ENCODE assay signal across 1 cellular context in the genomic region with DNA sequence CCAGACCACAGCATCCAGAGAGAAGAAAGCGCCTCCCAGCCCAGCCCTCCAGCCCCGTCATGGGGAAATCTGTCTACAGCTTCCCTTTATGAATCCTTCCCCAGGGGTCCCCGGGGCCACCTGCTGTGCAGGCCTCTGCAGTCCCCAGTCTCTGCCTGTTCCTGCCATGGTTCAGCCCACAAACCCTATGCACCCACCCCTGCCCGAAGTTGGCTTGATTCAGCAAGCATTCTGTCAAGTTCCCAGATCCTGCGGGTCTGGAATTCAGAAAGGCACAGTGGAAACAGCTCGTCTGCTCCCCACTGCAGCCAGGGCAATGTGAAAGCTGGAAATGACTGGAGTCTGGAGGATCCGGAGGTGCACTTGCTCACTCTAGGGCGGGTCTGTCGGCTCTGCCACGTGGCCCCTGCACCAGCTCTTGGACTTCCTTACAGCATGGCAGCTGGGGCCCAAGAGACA.
TF ChIP-seq lines count a peak whose summit lies in the region.

No MANE protein-coding gene starts in this region.

TF ChIP-seq in K562, 482 proteins besides CTCF, POLR2A, EP300 and RAD21 (continued from another document):
- TF ChIP-seq TCF3 (CRISPR knock-in tag; IDR thresholded peaks at IDR 0.05) (no peak), CHD4 (IDR thresholded peaks at IDR 0.05; ENCODE audit: insufficient read depth, insufficient replicate concordance, low read depth, low read length, poor library complexity, severe bottlenecking) (no peak), SNRNP70 (optimal IDR thresholded peaks at IDR 0.05; ENCODE audit: low read depth, low read length) (no peak), ZNF282 (CRISPR knock-in tag; IDR thresholded peaks at IDR 0.05) (no peak), SP1 (CRISPR knock-in tag; IDR thresholded peaks at IDR 0.05) (no peak)
- TF ChIP-seq, protein P1, sequence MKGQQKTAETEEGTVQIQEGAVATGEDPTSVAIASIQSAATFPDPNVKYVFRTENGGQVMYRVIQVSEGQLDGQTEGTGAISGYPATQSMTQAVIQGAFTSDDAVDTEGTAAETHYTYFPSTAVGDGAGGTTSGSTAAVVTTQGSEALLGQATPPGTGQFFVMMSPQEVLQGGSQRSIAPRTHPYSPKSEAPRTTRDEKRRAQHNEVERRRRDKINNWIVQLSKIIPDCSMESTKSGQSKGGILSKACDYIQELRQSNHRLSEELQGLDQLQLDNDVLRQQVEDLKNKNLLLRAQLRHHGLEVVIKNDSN (CRISPR knock-in tag; IDR thresholded peaks at IDR 0.05), result no peak
